Comparison of ENCODE assay signal across 1 cellular context in genomic region chr17:45302649-45303173, GRCh38.
TF ChIP-seq lines count a peak whose summit lies in the region.

No MANE protein-coding gene starts in this region.

TF ChIP-seq in GM12878, 131 proteins besides CTCF, POLR2A, EP300 and RAD21 (continued from another document):
- TF ChIP-seq FOS (IDR thresholded peaks at IDR 0.05; ENCODE audit: borderline replicate concordance, extremely low read depth, insufficient read length) (no peak), NFIC (IDR thresholded peaks at IDR 0.05; ENCODE audit: low read depth, low read length) (peak; percentile 60; the same call in 1 of the 2 replicates), DPF2 (IDR thresholded peaks at IDR 0.05) (peak; percentile 79; the same call in 1 of the 2 replicates), STAT1 (conservative IDR thresholded peaks at IDR 0.05) (no peak), ZBED1 (IDR thresholded peaks at IDR 0.05; ENCODE audit: borderline replicate concordance) (peak; percentile 73; the same call in 1 of the 2 replicates), POLR2AphosphoS2 (IDR thresholded peaks at IDR 0.05; ENCODE audit: low read depth, low read length) (no peak), TAF1 (IDR thresholded peaks at IDR 0.05; ENCODE audit: borderline replicate concordance, low read depth, low read length) (0 out of 2 replicates have a peak, but pooled peaks have one; percentile 35), ZBTB33 (IDR thresholded peaks at IDR 0.05) (no peak), RB1 (IDR thresholded peaks at IDR 0.05; ENCODE audit: borderline replicate concordance) (no peak), RAD51 (IDR thresholded peaks at IDR 0.05) (no peak), SREBF2 (IDR thresholded peaks at IDR 0.05; ENCODE audit: low read length) (no peak), KDM1A (IDR thresholded peaks at IDR 0.05; ENCODE audit: borderline replicate concordance) (no peak), SRF (IDR thresholded peaks at IDR 0.05; ENCODE audit: low read depth in 2 of 2, low read length in 2 of 2) (peak in 1 of 2 experiments; percentile 64; a peak in 1 of 4 replicates), SMARCA5 (IDR thresholded peaks at IDR 0.05) (no peak)
